ENCODE assay signal across 24 cellular contexts in genomic region chr11:30008946-30009525, GRCh38. TPM values are rescaled to one million over a fixed set of nuclear protein-coding genes. Genes with fewer than 3 reads are reported as not detected.
"Had no signal": no experiment of that assay in that cellular context is flagged by ENCODE, and none has a peak within 500 bp of the region (broad histone marks: within the 10 kb centered on the region; RNA-seq: fewer than 3 reads in every experiment).

No MANE protein-coding gene starts in this region.

- H3K27ac ChIP-seq: breast epithelium, Peyer's patch, RWPE1 had no signal

- H3K36me3 Mint-ChIP-seq: activated naive CD4-positive, alpha-beta T cell treated with anti-CD3 and anti-CD28 coated beads, Interleukin-2, amount 10 ng/mL, durations not matched to agents 7 days and 5 days; activated naive CD8-positive, alpha-beta T cell treated with anti-CD3 and anti-CD28 coated beads for 36 hours had no signal

- H3K4me3 ChIP-seq: breast epithelium, MG63, Peyer's patch had no signal

- H3K9me3 ChIP-seq: breast epithelium, MG63, Peyer's patch had no signal

- H3K27me3 ChIP-seq: MG63, Peyer's patch had no signal

- H3K4me1 ChIP-seq: breast epithelium, Peyer's patch had no signal

- H3K9me3 Mint-ChIP-seq: activated naive CD4-positive, alpha-beta T cell treated with anti-CD3 and anti-CD28 coated beads, Interleukin-2, amount 10 ng/mL, durations not matched to agents 7 days and 5 days; activated T-helper 2 cell treated with anti-CD3 and anti-CD28 coated beads, Interferon-gamma antibody, Interleukin-2, Interleukin-4, amounts not matched to agents 10 μg/mL and 5 μg/mL and 100 μg/mL, durations not matched to agents 14 hours and 24 hours and 36 hours; T-helper 1 cell treated with Interleukin-12 subunit alpha and Interleukin-12 subunit beta and Interleukin-4 antibody, amounts not matched to agents 30 μg/mL and 1 μg/mL, for 36 hours had no signal

- H3K27ac Mint-ChIP-seq: activated CD8-positive, alpha-beta T cell treated with anti-CD3 and anti-CD28 coated beads for 36 hours; activated naive CD4-positive, alpha-beta T cell treated with anti-CD3 and anti-CD28 coated beads, Interleukin-2, amount 10 ng/mL, durations not matched to agents 7 days and 5 days; activated naive CD8-positive, alpha-beta T cell treated with anti-CD3 and anti-CD28 coated beads for 36 hours; activated T-cell treated with anti-CD3 and anti-CD28 coated beads, Interleukin-2, amount 50 U/mL, for 72 hours; activated T-helper 2 cell treated with anti-CD3 and anti-CD28 coated beads, Interferon-gamma antibody, Interleukin-2, Interleukin-4, amounts not matched to agents 10 μg/mL and 5 μg/mL and 100 μg/mL, durations not matched to agents 14 hours and 24 hours and 36 hours; T-helper 1 cell treated with Interleukin-12 subunit alpha and Interleukin-12 subunit beta and Interleukin-4 antibody, amounts not matched to agents 30 μg/mL and 1 μg/mL, for 36 hours had no signal

- H3K27me3 Mint-ChIP-seq: activated naive CD4-positive, alpha-beta T cell treated with anti-CD3 and anti-CD28 coated beads, Interleukin-2, amount 10 ng/mL, durations not matched to agents 7 days and 5 days had no signal

- H3K4me1 Mint-ChIP-seq: activated naive CD4-positive, alpha-beta T cell treated with anti-CD3 and anti-CD28 coated beads, Interleukin-2, amount 10 ng/mL, durations not matched to agents 7 days and 5 days; activated naive CD8-positive, alpha-beta T cell treated with anti-CD3 and anti-CD28 coated beads for 36 hours had no signal

- H3K36me3 ChIP-seq: breast epithelium, MG63, Peyer's patch had no signal

- H3K4me3 Mint-ChIP-seq: activated CD8-positive, alpha-beta T cell treated with anti-CD3 and anti-CD28 coated beads for 36 hours; activated naive CD4-positive, alpha-beta T cell treated with anti-CD3 and anti-CD28 coated beads, Interleukin-2, amount 10 ng/mL, durations not matched to agents 7 days and 5 days; activated naive CD8-positive, alpha-beta T cell treated with anti-CD3 and anti-CD28 coated beads for 36 hours; activated T-cell treated with anti-CD3 and anti-CD28 coated beads, Interleukin-2, amount 50 U/mL, for 72 hours; T-helper 1 cell treated with Interleukin-12 subunit alpha and Interleukin-12 subunit beta and Interleukin-4 antibody, amounts not matched to agents 30 μg/mL and 1 μg/mL, for 36 hours had no signal

- ATAC-seq: activated CD4-positive, CD25-positive, alpha-beta regulatory T cell treated with anti-CD3 and anti-CD28 coated beads, Interleukin-2, amount 50 U/mL, for 24 hours; activated CD8-positive, alpha-beta T cell treated with anti-CD3 and anti-CD28 coated beads for 36 hours; activated T-cell treated with anti-CD3 and anti-CD28 coated beads, Interleukin-2, amount 50 U/mL, for 72 hours had no signal

- DNase-seq: activated CD4-positive, alpha-beta T cell treated with anti-CD3 and anti-CD28 coated beads for 4 hours; activated CD8-positive, alpha-beta memory T cell treated with anti-CD3 and anti-CD28 coated beads, Interleukin-2, amount 50 U/mL, for 4 hours; activated CD8-positive, alpha-beta T cell treated with anti-CD3 and anti-CD28 coated beads for 36 hours; activated gamma-delta T cell treated with Interleukin-2 at 50 U/mL for 16 hours; activated naive CD4-positive, alpha-beta T cell treated with anti-CD3 and anti-CD28 coated beads, Interleukin-2, amount 10 ng/mL, durations not matched to agents 7 days and 5 days; activated naive CD8-positive, alpha-beta T cell treated with anti-CD3 and anti-CD28 coated beads for 36 hours; activated T-cell treated with anti-CD3 and anti-CD28 coated beads, Interleukin-2, amount 50 U/mL, for 72 hours; anterior cingulate cortex; MG63; MV-4-11; NCI-H1092 treated with DMSO at 0.1 percent for 48 hours; NCI-H1417 treated with DMSO at 0.1 percent for 48 hours; NCI-H1694 treated with DMSO at 0.1 percent for 48 hours; NCI-H2029 treated with DMSO at 0.1 percent for 48 hours; NCI-H446; NCI-H524; Peyer's patch; SHP77 treated with DMSO at 0.1 percent for 48 hours had no signal

RNA-seq across cellular contexts. Expression of gene KCNA4, which starts 7.8 kb away (rescaled TPM):
- total RNA-seq: activated CD8-positive, alpha-beta T cell treated with anti-CD3 and anti-CD28 coated beads for 36 hours; activated naive CD8-positive, alpha-beta T cell treated with anti-CD3 and anti-CD28 coated beads for 36 hours; activated T-cell treated with anti-CD3 and anti-CD28 coated beads, Interleukin-2, amount 50 U/mL, for 72 hours; activated T-helper 2 cell treated with anti-CD3 and anti-CD28 coated beads, Interferon-gamma antibody, Interleukin-2, Interleukin-4, amounts not matched to agents 10 μg/mL and 5 μg/mL and 100 μg/mL, durations not matched to agents 14 hours and 24 hours and 36 hours; Peyer's patch; SK-MEL-5 had no signal
